In the genomic region with DNA sequence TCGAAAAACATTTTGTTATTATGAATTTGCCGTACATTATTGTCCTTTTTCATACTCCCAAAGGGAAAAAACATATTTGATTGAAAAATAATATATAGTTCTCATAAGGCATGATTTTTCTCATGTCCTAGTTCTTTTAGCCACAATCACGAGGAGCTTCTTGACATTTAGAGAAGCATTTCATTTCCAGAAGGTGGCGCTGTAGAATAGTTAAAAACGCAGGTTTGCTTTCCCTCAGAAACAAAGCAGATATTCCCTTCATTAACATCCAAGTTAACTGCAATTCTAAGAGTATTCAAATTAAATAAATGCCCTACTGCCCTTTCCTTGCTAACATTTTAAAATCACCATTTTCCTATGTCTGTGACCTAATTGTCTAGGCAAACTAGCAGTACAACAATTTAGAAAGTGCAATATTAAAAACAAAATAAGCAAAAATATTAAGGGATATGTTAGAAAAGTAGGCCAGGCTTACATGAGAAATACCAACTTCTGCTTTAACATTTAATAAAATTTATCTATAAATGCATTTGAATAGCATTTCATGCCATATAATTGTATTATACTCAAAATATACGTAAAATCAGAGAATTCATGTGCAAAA, we compare ENCODE assay signal across 8 cellular contexts. TPM values are rescaled to one million over a fixed set of nuclear protein-coding genes. Genes with fewer than 3 reads are reported as not detected.
DNase-seq lines count a peak whose midpoint lies in the region; ATAC-seq and TF ChIP-seq lines count a peak whose summit lies in the region.

No MANE protein-coding gene starts in this region.

- intact Hi-C loops in OCI-LY7 (cut with micrococcal nuclease; ENCODE audit: unreplicated experiment): no loop called here
- intact Hi-C loops in CD8-positive, alpha-beta T cell (cut with DNase I, micrococcal nuclease): loop anchor here in 1 of 2 experiments (5.0 kb wide), 1 partner anchor 937 kb away; no protein-coding TSS in a partner anchor

- DNase-seq in Daoy (ENCODE audit: low read depth) (peak; percentile 12), OCI-LY7 (ENCODE audit: low spot score) (peak; percentile 60), endothelial cell (ENCODE audit: low spot score) (peak; percentile 32)
- DNase-seq in CD8-positive, alpha-beta T cell: no peak

- H3K9me2 ChIP-seq in OCI-LY7 (ENCODE audit: insufficient read depth, low read length) (no peaks in the 10 kb centered on the region), neural cell (ENCODE audit: insufficient read depth, low read length) (no peaks in the 10 kb centered on the region)

- no peak for TF ChIP-seq EP300 in neural cell (conservative IDR thresholded peaks at IDR 0.05; ENCODE audit: poor library complexity, severe bottlenecking)

- no peaks in the 10 kb centered on the region for H3K79me2 ChIP-seq in KMS-11 (ENCODE audit: insufficient read depth, low read depth)
- H3K79me2 ChIP-seq in OCI-LY7 (ENCODE audit: insufficient read depth, low read depth, low read length): no peaks in the 10 kb centered on the region
- H3K79me2 ChIP-seq in neural cell (replicated peaks; ENCODE audit: insufficient read depth, low read length): no peaks in the 10 kb centered on the region

- POLR2A ChIA-PET in OCI-LY7 (lab: Charles Lee): interaction anchor here (1.0 to 1.2 kb wide), 2 partner anchors 10 to 11 kb away, joined by 3 read pairs; no protein-coding TSS in a partner anchor
- POLR2A ChIA-PET in CD8-positive, alpha-beta T cell (lab: Charles Lee): no interaction called here

- ATAC-seq in HG03439 (IDR thresholded peaks at IDR 0.05; ENCODE audit: unreplicated experiment): no peak
- ATAC-seq in CD8-positive, alpha-beta T cell: no peak
- no peak for ATAC-seq in GM21515 (IDR thresholded peaks at IDR 0.05; ENCODE audit: unreplicated experiment)

- H4K20me1 ChIP-seq in KMS-11 (ENCODE audit: insufficient read depth) (no peaks in the 10 kb centered on the region), OCI-LY7 (ENCODE audit: insufficient read depth, low read length) (no peaks in the 10 kb centered on the region), neural cell (ENCODE audit: insufficient read depth) (no peaks in the 10 kb centered on the region)

- H3K4me3 Mint-ChIP-seq in endothelial cell (ENCODE audit: unreplicated experiment): no peak overlapping the region
- no peak overlapping the region for H3K4me3 Mint-ChIP-seq in CD8-positive, alpha-beta T cell

- H3K4me1 ChIP-seq in KMS-11 (ENCODE audit: low read depth, poor library complexity, severe bottlenecking): no peaks in the 10 kb centered on the region
- no peaks in the 10 kb centered on the region for H3K4me1 ChIP-seq in OCI-LY7 (ENCODE audit: insufficient read depth, low read length, poor library complexity, severe bottlenecking)
- H3K4me1 ChIP-seq in CD8-positive, alpha-beta T cell (ENCODE audit: insufficient read depth, low read length): no peaks in the 10 kb centered on the region

- peak; percentile 91 for TF ChIP-seq RAD21 in neural cell (conservative IDR thresholded peaks at IDR 0.05)

- H3K4me3 ChIP-seq in KMS-11 (IDR thresholded peaks at IDR 0.05; ENCODE audit: insufficient read depth, low read depth, low read length) (no peak overlapping the region), OCI-LY7 (ENCODE audit: low read depth, low read length, poor library complexity, severe bottlenecking) (no peak overlapping the region), neural cell (ENCODE audit: low read length) (no peak overlapping the region)
- no peak overlapping the region for H3K4me3 ChIP-seq in CD8-positive, alpha-beta T cell (ENCODE audit: low read depth, low read length)

- TF ChIP-seq CTCF in KMS-11 (conservative IDR thresholded peaks at IDR 0.05; ENCODE audit: low read depth, low read length) (peak; percentile 71), OCI-LY7 (conservative IDR thresholded peaks at IDR 0.05; ENCODE audit: low read length) (peak; percentile 89), endothelial cell (IDR thresholded peaks at IDR 0.05; ENCODE audit: unreplicated experiment) (peak; percentile 81), neural cell (IDR thresholded peaks at IDR 0.05; ENCODE audit: poor library complexity, severe bottlenecking) (peak; percentile 85)
- no peak for TF ChIP-seq CTCF in CD8-positive, alpha-beta T cell (IDR thresholded peaks at IDR 0.05)

- no peak overlapping the region for H2AFZ ChIP-seq in KMS-11 (ENCODE audit: low read depth)
- no peak overlapping the region for H2AFZ ChIP-seq in OCI-LY7 (ENCODE audit: low read length)
- peak overlapping the region; percentile 22 for H2AFZ ChIP-seq in neural cell (ENCODE audit: low read depth, low read length)

- H3K27me3 Mint-ChIP-seq in endothelial cell (ENCODE audit: unreplicated experiment): no peaks in the 10 kb centered on the region
- no peaks in the 10 kb centered on the region for H3K27me3 Mint-ChIP-seq in CD8-positive, alpha-beta T cell (ENCODE audit: low read depth)

- H3K27ac ChIP-seq in KMS-11: no peak overlapping the region
- H3K27ac ChIP-seq in OCI-LY7 (ENCODE audit: low read depth, low read length, poor library complexity, severe bottlenecking): no peak overlapping the region
- no peak overlapping the region for H3K27ac ChIP-seq in neural cell (ENCODE audit: low read length)
- H3K27ac ChIP-seq in CD8-positive, alpha-beta T cell (ENCODE audit: low read depth, low read length): no peak overlapping the region

- BruUV-seq in OCI-LY7 (replicated peaks; lab: Mats Ljungman, UMichigan): no TSS peak

- no peak overlapping the region for H3K4me2 ChIP-seq in KMS-11
- no peak overlapping the region for H3K4me2 ChIP-seq in OCI-LY7 (ENCODE audit: low read length)
- H3K4me2 ChIP-seq in neural cell (ENCODE audit: low read length): no peak overlapping the region

- H3K9ac ChIP-seq in KMS-11 (no peak overlapping the region), neural cell (ENCODE audit: low read length) (no peak overlapping the region)

- no peaks in the 10 kb centered on the region for H3K9me3 ChIP-seq in OCI-LY7 (ENCODE audit: low read length)
- no peaks in the 10 kb centered on the region for H3K9me3 ChIP-seq in neural cell (ENCODE audit: low read length)
- no peaks in the 10 kb centered on the region for H3K9me3 ChIP-seq in CD8-positive, alpha-beta T cell (ENCODE audit: low read length)

- H3F3A ChIP-seq in neural cell (ENCODE audit: insufficient read depth, low read length, poor library complexity, severe bottlenecking): no peaks in the 10 kb centered on the region

- no peaks in the 10 kb centered on the region for H3K9me3 Mint-ChIP-seq in endothelial cell (ENCODE audit: unreplicated experiment)
- H3K9me3 Mint-ChIP-seq in CD8-positive, alpha-beta T cell: no peaks in the 10 kb centered on the region

- H3K27me3 ChIP-seq in KMS-11 (ENCODE audit: insufficient read depth, low read depth) (no peaks in the 10 kb centered on the region), neural cell (ENCODE audit: insufficient read depth, low read depth, low read length) (no peaks in the 10 kb centered on the region)
- no peaks in the 10 kb centered on the region for H3K27me3 ChIP-seq in CD8-positive, alpha-beta T cell (ENCODE audit: insufficient read depth, low read length)

- H3K4me1 Mint-ChIP-seq in endothelial cell (ENCODE audit: unreplicated experiment): no peaks in the 10 kb centered on the region
- no peaks in the 10 kb centered on the region for H3K4me1 Mint-ChIP-seq in CD8-positive, alpha-beta T cell (ENCODE audit: low read depth)

- H3K36me3 Mint-ChIP-seq in endothelial cell (ENCODE audit: low read depth, unreplicated experiment): no peaks in the 10 kb centered on the region
- no peaks in the 10 kb centered on the region for H3K36me3 Mint-ChIP-seq in CD8-positive, alpha-beta T cell

- H3K36me3 ChIP-seq in KMS-11 (ENCODE audit: insufficient read depth): no peaks in the 10 kb centered on the region
- H3K36me3 ChIP-seq in OCI-LY7 (ENCODE audit: insufficient read depth, low read length): no peaks in the 10 kb centered on the region
- no peaks in the 10 kb centered on the region for H3K36me3 ChIP-seq in neural cell (ENCODE audit: insufficient read depth, low read length)
- H3K36me3 ChIP-seq in CD8-positive, alpha-beta T cell (ENCODE audit: insufficient read depth, low read length): no peaks in the 10 kb centered on the region

- no peak overlapping the region for H3K27ac Mint-ChIP-seq in endothelial cell (ENCODE audit: unreplicated experiment)
- no peak overlapping the region for H3K27ac Mint-ChIP-seq in CD8-positive, alpha-beta T cell

- CTCF ChIA-PET in OCI-LY7 (lab: Charles Lee; ENCODE audit: unreplicated experiment): no interaction called here
- CTCF ChIA-PET in CD8-positive, alpha-beta T cell (lab: Charles Lee): no interaction called here

TF ChIP-seq in neural cell, 6 proteins besides CTCF, POLR2A, EP300 and RAD21:
- TF ChIP-seq POLR2AphosphoS5 (IDR thresholded peaks at IDR 0.05) (no peak), TAF1 (IDR thresholded peaks at IDR 0.05; ENCODE audit: low read depth) (no peak), SMC3 (conservative IDR thresholded peaks at IDR 0.05; ENCODE audit: poor library complexity) (peak; percentile 91), EZH2 (IDR thresholded peaks at IDR 0.05; ENCODE audit: borderline replicate concordance, insufficient read depth, low read length, poor library complexity, severe bottlenecking) (no peak)

RNA-seq across cellular contexts. Expression of gene PIK3C2G, which starts 10.9 kb away (rescaled TPM):
- total RNA-seq in Daoy (2014; rRNA removed; shearing (Covaris generic)): not detected in 2 replicates
- total RNA-seq in OCI-LY7 (2014; rRNA removed; shearing (Covaris generic)): not detected in 2 replicates
- total RNA-seq in OCI-LY7 (2022) (not detected in 2 replicates), endothelial cell (ENCODE audit: unreplicated experiment) (not detected)
- not detected in 2 replicates for polyA plus RNA-seq in neural cell
- not detected in 2 replicates for polyA minus RNA-seq in neural cell
- not detected for total RNA-seq in CD8-positive, alpha-beta T cell

Comparison
In these comparisons a context has a peak if more than half of its experiments do, and no peak if none do; other contexts are left out.
1. DNase-seq: peak in Daoy (single experiment), OCI-LY7 (single experiment) and endothelial cell (single experiment); none in CD8-positive, alpha-beta T cell (0 of 7).